Comparison of ENCODE assay signal across 7 cellular contexts in the genomic region with DNA sequence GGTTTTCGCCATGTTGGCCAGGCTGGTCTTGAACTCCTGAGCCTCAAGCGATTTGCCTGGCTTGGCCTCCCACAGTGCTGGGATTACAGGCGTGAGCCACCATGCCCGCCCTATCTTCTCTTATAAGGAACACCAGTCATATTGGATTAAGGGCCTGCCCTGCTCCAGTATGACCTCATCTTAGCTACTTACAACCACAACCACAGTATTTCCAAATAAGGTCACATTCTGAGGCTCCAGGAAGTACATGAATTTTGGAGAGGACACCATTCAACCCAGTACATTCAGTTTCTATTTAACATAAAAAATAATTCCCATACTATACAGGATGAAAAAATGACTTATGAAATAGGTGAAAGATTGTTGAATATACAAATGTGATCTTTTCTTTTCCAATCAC.
DNase-seq lines count a peak whose midpoint lies in the region; ATAC-seq and TF ChIP-seq lines count a peak whose summit lies in the region.
"Not testable (repeated sequence)": the region's sequence is repeated elsewhere in the genome, so short reads cannot be mapped to it uniquely, and the experiment has no call there.

No MANE protein-coding gene starts in this region.

- H3K9me3 Mint-ChIP-seq in activated naive CD8-positive, alpha-beta T cell treated with anti-CD3 and anti-CD28 coated beads, Interleukin-2, amount 50 U/mL, for 24 hours, result not testable (repeated sequence)

- ATAC-seq in GM18505 (IDR thresholded peaks at IDR 0.05; ENCODE audit: unreplicated experiment) (peak; percentile 88), GM21360 (IDR thresholded peaks at IDR 0.05; ENCODE audit: unreplicated experiment) (peak; percentile 77), HG02678 (IDR thresholded peaks at IDR 0.05; ENCODE audit: unreplicated experiment) (peak; percentile 80), HG03442 (IDR thresholded peaks at IDR 0.05; ENCODE audit: unreplicated experiment) (peak; percentile 93)
- ATAC-seq in activated naive CD8-positive, alpha-beta T cell treated with anti-CD3 and anti-CD28 coated beads, Interleukin-2, amount 50 U/mL, for 24 hours, result peak; percentile 88

- H3K4me3 Mint-ChIP-seq in activated naive CD8-positive, alpha-beta T cell treated with anti-CD3 and anti-CD28 coated beads, Interleukin-2, amount 50 U/mL, for 24 hours, result not testable (repeated sequence)

- TF ChIP-seq POLR2A in GM18505 (IDR thresholded peaks at IDR 0.05; ENCODE audit: borderline replicate concordance, extremely low read depth, insufficient read depth, insufficient read length), result not testable (repeated sequence)

- not testable (repeated sequence) for H3K27ac Mint-ChIP-seq in activated naive CD8-positive, alpha-beta T cell treated with anti-CD3 and anti-CD28 coated beads, Interleukin-2, amount 50 U/mL, for 24 hours

- peak; percentile 30 for DNase-seq in NOMO-1 treated with DMSO at 0.1 percent for 48 hours (lab: John Stamatoyannopoulos, UW; ENCODE audit: unreplicated experiment)
- DNase-seq in activated naive CD8-positive, alpha-beta T cell treated with anti-CD3 and anti-CD28 coated beads, Interleukin-2, amount 50 U/mL, for 24 hours, result not testable (repeated sequence)
- DNase-seq in kidney glomerular epithelial cell (lab: John Stamatoyannopoulos, UW), result peak; percentile 7

- not testable (repeated sequence) for H3K27me3 Mint-ChIP-seq in activated naive CD8-positive, alpha-beta T cell treated with anti-CD3 and anti-CD28 coated beads, Interleukin-2, amount 50 U/mL, for 24 hours

- H3K4me1 Mint-ChIP-seq in activated naive CD8-positive, alpha-beta T cell treated with anti-CD3 and anti-CD28 coated beads, Interleukin-2, amount 50 U/mL, for 24 hours, result peaks cover 11% of the 10 kb centered on the region

- H3K36me3 Mint-ChIP-seq in activated naive CD8-positive, alpha-beta T cell treated with anti-CD3 and anti-CD28 coated beads, Interleukin-2, amount 50 U/mL, for 24 hours (ENCODE audit: low read depth), result peaks cover 21% of the 10 kb centered on the region
